Comparison of ENCODE assay signal across 8 cellular contexts in the genomic region with DNA sequence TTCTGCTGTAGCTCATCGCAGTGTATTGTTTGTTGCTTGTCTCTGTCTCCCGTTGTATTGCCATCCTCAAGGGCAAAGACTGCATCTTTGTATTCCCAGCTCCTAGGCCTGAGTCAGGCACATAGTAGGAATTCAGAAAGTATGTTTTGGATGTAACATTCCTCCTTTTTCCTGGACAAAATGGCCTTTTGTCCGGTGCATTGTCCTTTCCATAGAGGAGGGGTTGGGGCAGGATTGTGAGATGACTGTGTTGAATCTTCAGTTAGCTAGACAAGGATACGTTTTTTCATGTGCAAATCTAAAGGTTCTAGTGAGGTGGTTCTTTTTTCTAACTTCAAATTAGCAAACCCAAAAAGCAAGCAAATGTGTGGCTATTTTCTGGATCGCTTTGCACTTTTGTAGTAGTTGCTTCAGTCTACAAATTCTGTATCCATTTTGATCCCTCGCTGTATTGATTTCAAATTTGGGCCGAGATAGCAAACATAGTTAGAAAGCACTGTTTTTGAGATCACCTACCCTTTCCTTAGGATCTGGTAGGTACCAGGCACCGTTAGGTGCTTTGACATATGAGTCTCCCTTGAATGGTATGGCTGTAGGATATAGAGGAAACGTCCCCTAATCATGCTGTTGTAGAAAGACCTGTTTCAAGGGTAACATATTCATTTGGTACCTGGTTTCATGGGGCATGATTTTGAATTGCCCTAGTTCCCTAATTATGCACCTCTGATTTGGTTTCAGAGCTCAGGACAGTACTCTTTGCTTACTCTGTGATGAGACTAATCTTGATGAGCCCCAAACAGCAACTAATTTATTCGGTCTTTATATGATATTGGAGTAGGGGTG. TPM values are rescaled to one million over a fixed set of nuclear protein-coding genes. Genes with fewer than 3 reads are reported as not detected.
DNase-seq lines count a peak whose midpoint lies in the region; ATAC-seq and TF ChIP-seq lines count a peak whose summit lies in the region.

No MANE protein-coding gene starts in this region.

- H3K27ac ChIP-seq in GM23338 (ENCODE audit: low read depth) = no peak overlapping the region
- peak overlapping the region in 3 of 4 donors; percentile 85 to 92 (median 87) for H3K27ac ChIP-seq in gastroesophageal sphincter

- H2AFZ ChIP-seq in GM23338 = peak overlapping the region; percentile 73; the same call in 1 of the 2 replicates

- TF ChIP-seq EP300 in gastroesophageal sphincter (IDR thresholded peaks at IDR 0.05) = no peak

- H3K9me3 Mint-ChIP-seq in GM23338 = no peaks in the 10 kb centered on the region

- H3K9me2 ChIP-seq in GM23338 (ENCODE audit: insufficient read depth) = no peaks in the 10 kb centered on the region

- H3K4me3 ChIP-seq in GM23338 (peak overlapping the region; percentile 82), gastroesophageal sphincter (peak overlapping the region; percentile 95 to 97), skeletal muscle satellite cell (ENCODE audit: low read length) (peak overlapping the region; percentile 93)

- WGBS in gastroesophageal sphincter (ENCODE audit: low coverage in 1 of 2), 2 donors = 37 to 49% methylated on average over 8 to 9 of the region's 10 CpGs

- H3K36me3 Mint-ChIP-seq in GM23338 (ENCODE audit: low read depth) = peaks cover 23% of the 10 kb centered on the region
- H3K36me3 Mint-ChIP-seq in T-helper 17 cell (ENCODE audit: low read depth) = no peaks in the 10 kb centered on the region

- peaks cover 4% of the 10 kb centered on the region for H4K20me1 ChIP-seq in GM23338 (replicated peaks; ENCODE audit: insufficient read depth)

- H3K4me3 Mint-ChIP-seq in GM23338 = peak overlapping the region; percentile 88
- H3K4me3 Mint-ChIP-seq in T-helper 17 cell = peak overlapping the region; percentile 92

- H3K36me3 ChIP-seq in GM23338 (ENCODE audit: insufficient read depth) = peaks cover 13% of the 10 kb centered on the region
- peaks cover 0 to 29% of the 10 kb centered on the region in 2 donors for H3K36me3 ChIP-seq in gastroesophageal sphincter
- peaks cover 28% of the 10 kb centered on the region for H3K36me3 ChIP-seq in skeletal muscle satellite cell (ENCODE audit: insufficient read depth, low read length)

- no peaks in the 10 kb centered on the region for H3K9me3 ChIP-seq in T-helper 17 cell (ENCODE audit: control insufficient read depth, low read length, poor library complexity, severe bottlenecking)
- no peaks in the 10 kb centered on the region for H3K9me3 ChIP-seq in gastroesophageal sphincter
- no peaks in the 10 kb centered on the region for H3K9me3 ChIP-seq in skeletal muscle satellite cell (replicated peaks; ENCODE audit: low read length)

- H3K27ac Mint-ChIP-seq in GM23338 (peak overlapping the region; percentile 99), T-helper 17 cell (peak overlapping the region; percentile 92)

- H3K4me1 ChIP-seq in GM23338 (ENCODE audit: insufficient read depth) = peaks cover 8% of the 10 kb centered on the region; the same call in 1 of the 2 replicates
- H3K4me1 ChIP-seq in gastroesophageal sphincter = peaks cover 7 to 48% (median 9%) of the 10 kb centered on the region in 3 donors
- H3K4me1 ChIP-seq in skeletal muscle satellite cell (ENCODE audit: control insufficient read depth, insufficient read depth, low read length) = peaks cover 18% of the 10 kb centered on the region

- H3K79me2 ChIP-seq in GM23338 (replicated peaks; ENCODE audit: insufficient read depth) = peaks cover 60% of the 10 kb centered on the region

- no peak for TF ChIP-seq POLR2A in gastroesophageal sphincter (IDR thresholded peaks at IDR 0.05)

- no peaks in the 10 kb centered on the region; the same call in 1 of the 2 replicates for H3F3A ChIP-seq in GM23338 (replicated peaks; ENCODE audit: low read depth)

- ATAC-seq in GM23338 = no peak
- no peak for ATAC-seq in T-helper 17 cell
- ATAC-seq in gastroesophageal sphincter = no peak
- no peak for ATAC-seq in HG03175 (IDR thresholded peaks at IDR 0.05; ENCODE audit: unreplicated experiment)
- ATAC-seq in HG02678 (IDR thresholded peaks at IDR 0.05; ENCODE audit: unreplicated experiment) = no peak

- H3K4me2 ChIP-seq in GM23338 = peak overlapping the region; percentile 83
- H3K4me2 ChIP-seq in skeletal muscle satellite cell (ENCODE audit: low read length) = peak overlapping the region; percentile 92

- peaks cover 7% of the 10 kb centered on the region for H3K27me3 Mint-ChIP-seq in GM23338 (ENCODE audit: insufficient read depth, low read depth, poor library complexity)
- H3K27me3 Mint-ChIP-seq in T-helper 17 cell = no peaks in the 10 kb centered on the region

- H3K4me1 Mint-ChIP-seq in GM23338 (peaks cover 10% of the 10 kb centered on the region; the same call in 2 of the 3 replicates), T-helper 17 cell (peaks cover 18% of the 10 kb centered on the region)

- TF ChIP-seq CTCF in GM23338 (conservative IDR thresholded peaks at IDR 0.05; ENCODE audit: low read depth in 2 of 2) (no peak), gastroesophageal sphincter (IDR thresholded peaks at IDR 0.05) (no peak)

- H3K27me3 ChIP-seq in GM23338 (ENCODE audit: insufficient read depth) = no peaks in the 10 kb centered on the region
- no peaks in the 10 kb centered on the region for H3K27me3 ChIP-seq in gastroesophageal sphincter
- no peaks in the 10 kb centered on the region for H3K27me3 ChIP-seq in skeletal muscle satellite cell (ENCODE audit: control insufficient read depth, insufficient read depth, low read length)

- DNase-seq in GM23338 (ENCODE audit: low spot score) (no peak), T-helper 17 cell (no peak), NCI-H526 treated with DMSO at 0.1 percent for 48 hours (lab: John Stamatoyannopoulos, UW) (no peak), occipital lobe (lab: John Stamatoyannopoulos, UW) (no peak)

- peak overlapping the region; percentile 99 for H3K9ac ChIP-seq in skeletal muscle satellite cell (ENCODE audit: low read depth, low read length)

TF ChIP-seq in GM23338, 12 proteins besides CTCF, POLR2A, EP300 and RAD21 (continues in another document):
- no peak for TF ChIP-seq CREB1 (CRISPR knock-in tag; IDR thresholded peaks at IDR 0.05; ENCODE audit: low read depth)
- TF ChIP-seq POLR2AphosphoS5 (IDR thresholded peaks at IDR 0.05; ENCODE audit: low read depth) = no peak
- no peak for TF ChIP-seq NANOG (IDR thresholded peaks at IDR 0.05; ENCODE audit: borderline replicate concordance)
- TF ChIP-seq, protein P1, sequence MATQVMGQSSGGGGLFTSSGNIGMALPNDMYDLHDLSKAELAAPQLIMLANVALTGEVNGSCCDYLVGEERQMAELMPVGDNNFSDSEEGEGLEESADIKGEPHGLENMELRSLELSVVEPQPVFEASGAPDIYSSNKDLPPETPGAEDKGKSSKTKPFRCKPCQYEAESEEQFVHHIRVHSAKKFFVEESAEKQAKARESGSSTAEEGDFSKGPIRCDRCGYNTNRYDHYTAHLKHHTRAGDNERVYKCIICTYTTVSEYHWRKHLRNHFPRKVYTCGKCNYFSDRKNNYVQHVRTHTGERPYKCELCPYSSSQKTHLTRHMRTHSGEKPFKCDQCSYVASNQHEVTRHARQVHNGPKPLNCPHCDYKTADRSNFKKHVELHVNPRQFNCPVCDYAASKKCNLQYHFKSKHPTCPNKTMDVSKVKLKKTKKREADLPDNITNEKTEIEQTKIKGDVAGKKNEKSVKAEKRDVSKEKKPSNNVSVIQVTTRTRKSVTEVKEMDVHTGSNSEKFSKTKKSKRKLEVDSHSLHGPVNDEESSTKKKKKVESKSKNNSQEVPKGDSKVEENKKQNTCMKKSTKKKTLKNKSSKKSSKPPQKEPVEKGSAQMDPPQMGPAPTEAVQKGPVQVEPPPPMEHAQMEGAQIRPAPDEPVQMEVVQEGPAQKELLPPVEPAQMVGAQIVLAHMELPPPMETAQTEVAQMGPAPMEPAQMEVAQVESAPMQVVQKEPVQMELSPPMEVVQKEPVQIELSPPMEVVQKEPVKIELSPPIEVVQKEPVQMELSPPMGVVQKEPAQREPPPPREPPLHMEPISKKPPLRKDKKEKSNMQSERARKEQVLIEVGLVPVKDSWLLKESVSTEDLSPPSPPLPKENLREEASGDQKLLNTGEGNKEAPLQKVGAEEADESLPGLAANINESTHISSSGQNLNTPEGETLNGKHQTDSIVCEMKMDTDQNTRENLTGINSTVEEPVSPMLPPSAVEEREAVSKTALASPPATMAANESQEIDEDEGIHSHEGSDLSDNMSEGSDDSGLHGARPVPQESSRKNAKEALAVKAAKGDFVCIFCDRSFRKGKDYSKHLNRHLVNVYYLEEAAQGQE (IDR thresholded peaks at IDR 0.05; ENCODE audit: unreplicated experiment) = no peak
- no peak for TF ChIP-seq STAT1 (IDR thresholded peaks at IDR 0.05; ENCODE audit: unreplicated experiment)
- TF ChIP-seq EZH2 (IDR thresholded peaks at IDR 0.05; ENCODE audit: low read depth, unreplicated experiment) = no peak
- no peak for TF ChIP-seq EZH2phosphoT487 (IDR thresholded peaks at IDR 0.05; ENCODE audit: unreplicated experiment)
- no peak for TF ChIP-seq JUNB (IDR thresholded peaks at IDR 0.05; ENCODE audit: unreplicated experiment)
- no peak for TF ChIP-seq ZNF114 (CRISPR knock-in tag; IDR thresholded peaks at IDR 0.05)

RNA-seq across cellular contexts. Expression of gene PPP1R8, which starts 1.2 kb away (rescaled TPM):
- total RNA-seq in GM23338 (2014; rRNA removed; shearing (Covaris generic)) = 50.5 and 53.8 TPM in 2 replicates
- polyA plus RNA-seq in GM23338 (2016; fragmentation: Nextera tagmentation; extraction: Ambion mirVana) = 13.4 and 13.6 TPM in 2 replicates
- total RNA-seq in T-helper 17 cell = 10 to 100 TPM; 19.6 to 21.4 TPM
- 10 to 100 TPM; 38.6 to 55.1 (median 41.0) TPM for total RNA-seq in gastroesophageal sphincter
- total RNA-seq in skeletal muscle satellite cell (2012; rRNA removed) = 27.4 and 37.8 TPM in 2 replicates
- 51.9 TPM for total RNA-seq in occipital lobe

RNA-seq across cellular contexts. Expression of gene THEMIS2, which starts 40.6 kb away (rescaled TPM):
- 19.3 and 32.4 TPM in 2 replicates for total RNA-seq in GM23338 (2014; rRNA removed; shearing (Covaris generic))
- polyA plus RNA-seq in GM23338 (2016; fragmentation: Nextera tagmentation; extraction: Ambion mirVana) = 8.1 and 10.0 TPM in 2 replicates
- total RNA-seq in T-helper 17 cell = 10 to 100 TPM; 33.6 to 72.0 TPM
- total RNA-seq in gastroesophageal sphincter = 10 to 100 TPM in 3 of 4 donors, 1 to 10 TPM in 1; 5.6 to 23.8 (median 17.7) TPM
- total RNA-seq in skeletal muscle satellite cell (2012; rRNA removed) = 8.5 and 11.7 TPM in 2 replicates
- total RNA-seq in occipital lobe = 3.4 TPM

RNA-seq across cellular contexts. Expression of gene STX12, which starts 58.8 kb away (rescaled TPM):
- 9.0 and 13.7 TPM in 2 replicates for total RNA-seq in GM23338 (2014; rRNA removed; shearing (Covaris generic))
- 5.1 and 6.1 TPM in 2 replicates for polyA plus RNA-seq in GM23338 (2016; fragmentation: Nextera tagmentation; extraction: Ambion mirVana)
- total RNA-seq in T-helper 17 cell = 10 to 100 TPM; 23.4 to 27.7 TPM
- total RNA-seq in gastroesophageal sphincter = 10 to 100 TPM; 50.6 to 76.9 (median 68.3) TPM
- total RNA-seq in skeletal muscle satellite cell (2012; rRNA removed) = 43.1 and 48.3 TPM in 2 replicates
- 165 TPM for total RNA-seq in occipital lobe
